Comparison of ENCODE assay signal across 8 cellular contexts in the genomic region with DNA sequence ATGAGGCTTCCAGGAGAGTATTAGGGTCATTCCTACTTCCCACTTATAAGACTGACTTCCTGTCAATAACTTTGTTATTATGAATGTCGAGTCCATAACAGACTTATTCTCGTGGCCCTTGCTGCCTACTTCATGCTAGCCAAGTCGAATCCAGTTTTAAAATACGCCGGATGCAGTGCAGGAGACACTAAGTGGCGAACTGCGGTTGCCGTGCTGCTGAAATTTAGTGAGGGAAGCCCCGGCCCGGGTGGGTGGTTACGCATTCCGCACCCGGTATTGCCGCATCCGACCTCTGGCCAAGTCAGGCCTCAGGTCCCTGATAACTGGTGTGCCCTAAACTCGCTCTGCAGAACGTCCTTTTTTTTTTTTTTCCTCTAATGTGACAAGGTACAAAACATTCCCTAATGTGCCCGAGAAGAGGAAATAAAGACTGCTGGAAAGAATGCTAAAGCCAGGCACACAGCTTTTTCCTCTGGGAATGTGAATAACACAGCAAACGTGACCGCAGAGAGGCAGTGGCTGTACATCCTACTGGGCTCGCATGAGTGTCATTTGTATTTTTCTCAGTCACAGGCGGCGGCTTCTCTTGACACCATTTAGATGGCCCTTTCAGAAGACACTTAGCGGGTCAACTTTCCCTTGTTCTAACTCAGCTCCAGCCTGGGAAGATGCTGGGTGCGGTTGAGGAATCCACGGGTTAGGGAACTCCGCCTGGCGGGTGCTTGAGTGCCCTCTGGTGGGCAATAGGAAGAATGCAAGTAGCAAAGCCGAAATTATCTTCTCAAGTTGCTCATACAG. TPM values are rescaled to one million over a fixed set of nuclear protein-coding genes. Genes with fewer than 3 reads are reported as not detected.
A peak's percentile ranks its signal among the peaks of the same experiment; 100 is the strongest.
DNase-seq lines count a peak whose midpoint lies in the region; ATAC-seq lines count a peak whose summit lies in the region.

No MANE protein-coding gene starts in this region.

- peak in 10 of 14 donors; percentile 3 to 46 (median 22) for DNase-seq in C1 segment of cervical spinal cord (lab: John Stamatoyannopoulos, UW)
- peak; percentile 68 for DNase-seq in MG63
- peak; percentile 38 for DNase-seq in UCSD-AML1 (lab: John Stamatoyannopoulos, UW; ENCODE audit: unreplicated experiment)
- peak; percentile 76 for DNase-seq in cerebellar cortex (ENCODE audit: low spot score)
- peak; percentile 77 for DNase-seq in kidney tubule cell (ENCODE audit: low spot score)
- DNase-seq in stimulated activated CD4-positive, alpha-beta T cell treated with anti-CD3 and anti-CD28 coated beads, Interleukin-1b, Interleukin-23, amount 100 ng/mL, for 48 hours: peak; percentile 38

- H3K36me3 ChIP-seq in MG63: no peaks in the 10 kb centered on the region

- no peaks in the 10 kb centered on the region for H3K27me3 ChIP-seq in MG63

- H3K4me3 ChIP-seq in MG63: no peak overlapping the region

- ATAC-seq in GM18867 (IDR thresholded peaks at IDR 0.05; ENCODE audit: unreplicated experiment): peak; percentile 65
- ATAC-seq in GM19395 (IDR thresholded peaks at IDR 0.05; ENCODE audit: unreplicated experiment): no peak

- H3K9me3 ChIP-seq in MG63: 0 out of 2 replicates have a peak, but pooled peaks cover under 1% of the 10 kb centered on the region

RNA-seq across cellular contexts. Expression of gene AKTIP, which starts 7.1 kb away (rescaled TPM):
- total RNA-seq in MG63 (2014; rRNA removed; shearing (Covaris generic); ENCODE audit: low replicate concordance): 22.6 and 31.2 TPM in 2 replicates

Comparison
In these comparisons a context has a peak if more than half of its experiments do, and no peak if none do; other contexts are left out.
1. DNase-seq: peak in every context shown above with its lines; median percentile 77 in kidney tubule cell; 76 in cerebellar cortex; 68 in MG63; 38 in UCSD-AML1; 38 in stimulated activated CD4-positive, alpha-beta T cell treated with anti-CD3 and anti-CD28 coated beads, Interleukin-1b, Interleukin-23, amount 100 ng/mL, for 48 hours; 22 in C1 segment of cervical spinal cord.